17 cellular contexts compared by ENCODE assay signal in genomic region chr11:69132301-69132670, GRCh38. TPM values are rescaled to one million over a fixed set of nuclear protein-coding genes. Genes with fewer than 3 reads are reported as not detected.
DNase-seq lines count a peak whose midpoint lies in the region; ATAC-seq, FAIRE-seq and TF ChIP-seq lines count a peak whose summit lies in the region.
"Had no signal": no experiment of that assay in that cellular context is flagged by ENCODE, and none has a peak within 500 bp of the region (broad histone marks: within the 10 kb centered on the region; RNA-seq: fewer than 3 reads in every experiment).

No MANE protein-coding gene starts in this region.

- no peak overlapping the region for H3K4me3 Mint-ChIP-seq in progenitor cell of endocrine pancreas (ENCODE audit: low read depth)
- H3K4me3 Mint-ChIP-seq: B cell; CD4-positive, CD25-positive, alpha-beta regulatory T cell had no signal

- 0 out of 2 replicates have a peak overlapping the region, but pooled peaks have one; percentile 49 for H2AFZ ChIP-seq in PC-3 (ENCODE audit: low read length)

- TF ChIP-seq POLR2A in H54 (IDR thresholded peaks at IDR 0.05; ENCODE audit: low read depth, low read length) = no peak

- no peak overlapping the region for H3K4me3 ChIP-seq in BLaER1 treated with 17β-estradiol and CSF1 and Interleukin-3, amounts not matched to agents 10 nM and 100 nM
- no peak overlapping the region for H3K4me3 ChIP-seq in PC-3 (ENCODE audit: low read length)
- H3K4me3 ChIP-seq in coronary artery = no peak overlapping the region
- no peak overlapping the region for H3K4me3 ChIP-seq in psoas muscle

- H4K20me1 ChIP-seq in BLaER1 treated with 17β-estradiol and CSF1 and Interleukin-3, amounts not matched to agents 10 nM and 100 nM = no peaks in the 10 kb centered on the region
- H4K20me1 ChIP-seq in PC-3 (ENCODE audit: low read length) = no peaks in the 10 kb centered on the region

- peaks cover 62 to 80% (median 72%) of the 10 kb centered on the region in 11 experiments for H3K9me3 ChIP-seq in BLaER1 treated with 17β-estradiol and CSF1 and Interleukin-3, amounts not matched to agents 10 nM and 100 nM (replicated peaks in 1 of 11)
- no peaks in the 10 kb centered on the region for H3K9me3 ChIP-seq in PC-3 (ENCODE audit: low read length)
- H3K9me3 ChIP-seq in psoas muscle = peaks cover 12% of the 10 kb centered on the region

- intact Hi-C loops in PC-3 (cut with micrococcal nuclease) (no loop called here), psoas muscle (cut with DNase I) (no loop called here)

- no TSS peak for BruUV-seq in PC-3 (replicated peaks; lab: Mats Ljungman, UMichigan)

- peaks cover 13% of the 10 kb centered on the region for H3K36me3 Mint-ChIP-seq in progenitor cell of endocrine pancreas (ENCODE audit: insufficient read depth)

- no peaks in the 10 kb centered on the region for H3K27me3 Mint-ChIP-seq in progenitor cell of endocrine pancreas
- H3K27me3 Mint-ChIP-seq: B cell; CD4-positive, CD25-positive, alpha-beta regulatory T cell had no signal

- peaks cover 0 to 24% (median 6%) of the 10 kb centered on the region in 11 experiments; a peak in 9 of 22 replicates for H3K36me3 ChIP-seq in BLaER1 treated with 17β-estradiol and CSF1 and Interleukin-3, amounts not matched to agents 10 nM and 100 nM
- H3K36me3 ChIP-seq in PC-3 (ENCODE audit: low read depth, low read length) (no peaks in the 10 kb centered on the region), psoas muscle (ENCODE audit: insufficient read depth in 1 of 2, low read depth in 1 of 2) (no peaks in the 10 kb centered on the region)

- 79 to 86% (median 81%) methylated on average over 7 of the region's 7 CpGs for WGBS in psoas muscle, 3 donors

- CTCF ChIA-PET in PC-3 (lab: Charles Lee) = interaction anchor here (1.1 to 1.6 kb wide), 9 partner anchors 9 to 189 kb away, joined by 4 to 13 read pairs (median 5); no protein-coding TSS in a partner anchor

- H3K4me1 ChIP-seq in BLaER1 treated with 17β-estradiol and CSF1 and Interleukin-3, amounts not matched to agents 10 nM and 100 nM = peaks cover 20 to 42% (median 31%) of the 10 kb centered on the region in 10 experiments
- H3K4me1 ChIP-seq in PC-3 (ENCODE audit: insufficient read depth, low read length) (peaks cover 17% of the 10 kb centered on the region), psoas muscle (no peaks in the 10 kb centered on the region)

- H3K27ac Mint-ChIP-seq in progenitor cell of endocrine pancreas = peak overlapping the region; percentile 45
- H3K27ac Mint-ChIP-seq: B cell; CD4-positive, CD25-positive, alpha-beta regulatory T cell had no signal

- H3K9me2 ChIP-seq in PC-3 (replicated peaks; ENCODE audit: low read length) = no peaks in the 10 kb centered on the region

- no peaks in the 10 kb centered on the region for H3K27me3 ChIP-seq in BLaER1 treated with 17β-estradiol and CSF1 and Interleukin-3, amounts not matched to agents 10 nM and 100 nM
- H3K27me3 ChIP-seq in PC-3 (ENCODE audit: low read length) = no peaks in the 10 kb centered on the region
- peaks cover 0 to 5% (median 0%) of the 10 kb centered on the region in 3 donors for H3K27me3 ChIP-seq in psoas muscle (ENCODE audit: insufficient read depth in 3 of 3, low read length in 2 of 3)

- POLR2A ChIA-PET in PC-3 (lab: Charles Lee; ENCODE audit: unreplicated experiment) = interaction anchor here (0.6 to 1.3 kb wide), 2 partner anchors 10 to 27 kb away, joined by 3 read pairs; no protein-coding TSS in a partner anchor

- no peak for FAIRE-seq in H54 (lab: Jason Lieb, UNC)

- H3K4me1 Mint-ChIP-seq in progenitor cell of endocrine pancreas (ENCODE audit: low read depth) = peaks cover 17% of the 10 kb centered on the region

- DNase-seq in PC-3 (no peak), coronary artery (ENCODE audit: low spot score) (no peak), progenitor cell of endocrine pancreas (ENCODE audit: low spot score, unreplicated experiment) (no peak), H54 (ENCODE audit: insufficient read length, low spot score) (no peak), psoas muscle (no peak), cerebellum (ENCODE audit: low spot score) (no peak)
- no peak for DNase-seq in stimulated activated CD4-positive, alpha-beta T cell treated with anti-CD3 and anti-CD28 coated beads, Interleukin-1b, Interleukin-23, amount 100 ng/mL, for 48 hours
- DNase-seq: CD4-positive, CD25-positive, alpha-beta regulatory T cell; GOT3; KBM-7; NCI-H1417 treated with DMSO at 0.1 percent for 48 hours; NCI-H187; SIG-M5 had no signal

- no peak overlapping the region for H3K27ac ChIP-seq in BLaER1 treated with 17β-estradiol and CSF1 and Interleukin-3, amounts not matched to agents 10 nM and 100 nM
- H3K27ac ChIP-seq in PC-3 (ENCODE audit: low read length) (no peak overlapping the region), coronary artery (peak overlapping the region; percentile 63 to 89), psoas muscle (no peak overlapping the region)
- H3K27ac ChIP-seq: HL-60 had no signal

- H3F3A ChIP-seq in PC-3 (ENCODE audit: low read length, unreplicated experiment) = no peaks in the 10 kb centered on the region

- TF ChIP-seq CTCF in PC-3 (conservative IDR thresholded peaks at IDR 0.05; ENCODE audit: low read depth, low read length) = no peak
- TF ChIP-seq CTCF in coronary artery (IDR thresholded peaks at IDR 0.05) = no peak
- no peak for TF ChIP-seq CTCF in progenitor cell of endocrine pancreas (IDR thresholded peaks at IDR 0.05; ENCODE audit: unreplicated experiment)
- no peak for TF ChIP-seq CTCF in psoas muscle (IDR thresholded peaks at IDR 0.05)

- peaks cover 23% of the 10 kb centered on the region for H3K9me3 Mint-ChIP-seq in progenitor cell of endocrine pancreas (ENCODE audit: low read depth)

- H3K9ac ChIP-seq in BLaER1 treated with 17β-estradiol and CSF1 and Interleukin-3, amounts not matched to agents 10 nM and 100 nM = no peak overlapping the region
- H3K9ac ChIP-seq in PC-3 (ENCODE audit: low read length) = no peak overlapping the region

- peak overlapping the region in 6 of 11 experiments; percentile 9 to 73 (median 28); a peak in 6 of 22 replicates for H3K4me2 ChIP-seq in BLaER1 treated with 17β-estradiol and CSF1 and Interleukin-3, amounts not matched to agents 10 nM and 100 nM
- no peak overlapping the region for H3K4me2 ChIP-seq in PC-3 (ENCODE audit: low read length)

- no peak for ATAC-seq in PC-3
- ATAC-seq in psoas muscle = no peak

- H3K79me2 ChIP-seq in PC-3 (ENCODE audit: low read length) = no peaks in the 10 kb centered on the region

RNA-seq across cellular contexts. Expression of gene SMIM38, which starts 23.4 kb away (rescaled TPM):
- 0.04 and 0.17 TPM in 2 replicates for total RNA-seq in PC-3 (2014; rRNA removed)
- 0.65 and 1.2 TPM in 2 replicates for total RNA-seq in progenitor cell of endocrine pancreas
- total RNA-seq in psoas muscle = under 1 TPM in 3 of 4 donors, not detected in 1; 0.08 to 0.54 (median 0.34) TPM
- under 1 TPM; 0.03 to 0.12 (median 0.05) TPM for polyA plus RNA-seq in psoas muscle
- 1.4 TPM for total RNA-seq in cerebellum
- total RNA-seq: HT-29 had no signal

Comparison
In these comparisons a context has a peak if more than half of its experiments do, and no peak if none do; other contexts are left out.
1. H3K27ac ChIP-seq: peak in coronary artery (2 of 2); none in BLaER1 treated with 17β-estradiol and CSF1 and Interleukin-3, amounts not matched to agents 10 nM and 100 nM (0 of 11), PC-3 (single experiment) and psoas muscle (single experiment).